8 cellular contexts compared by ENCODE assay signal in genomic region chr7:92362131-92362530, GRCh38.
"Had no signal": no experiment of that assay in that cellular context is flagged by ENCODE, and none has a peak within 500 bp of the region (broad histone marks: within the 10 kb centered on the region; RNA-seq: fewer than 3 reads in every experiment).

No MANE protein-coding gene starts in this region.

- DNase-seq: GDM1, GF-D8 had no signal

- ATAC-seq: GM12878 had no signal

- H3K4me3 ChIP-seq: GM12878 had no signal

- FAIRE-seq: G401.6, GM12878, GM12891, GM12892, GM18507, GM19239 had no signal
